10 cellular contexts compared by ENCODE assay signal in genomic region chr21:14527690-14528652, GRCh38. TPM values are rescaled to one million over a fixed set of nuclear protein-coding genes. Genes with fewer than 3 reads are reported as not detected.
DNase-seq lines count a peak whose midpoint lies in the region; ATAC-seq, FAIRE-seq and TF ChIP-seq lines count a peak whose summit lies in the region.
"Had no signal": no experiment of that assay in that cellular context is flagged by ENCODE, and none has a peak within 500 bp of the region (broad histone marks: within the 10 kb centered on the region; RNA-seq: fewer than 3 reads in every experiment).

No MANE protein-coding gene starts in this region.

- peaks cover 61% of the 10 kb centered on the region for H3K4me1 Mint-ChIP-seq in T-helper 1 cell treated with Interleukin-12 subunit alpha and Interleukin-12 subunit beta and Interleukin-4 antibody, amounts not matched to agents 30 μg/mL and 1 μg/mL, for 36 hours (ENCODE audit: low read depth)
- peaks cover 51% of the 10 kb centered on the region for H3K4me1 Mint-ChIP-seq in glutamatergic neuron (ENCODE audit: low read depth, unreplicated experiment)

- no peaks in the 10 kb centered on the region for H3K9me3 Mint-ChIP-seq in T-helper 1 cell treated with Interleukin-12 subunit alpha and Interleukin-12 subunit beta and Interleukin-4 antibody, amounts not matched to agents 30 μg/mL and 1 μg/mL, for 36 hours
- peaks cover 6% of the 10 kb centered on the region for H3K9me3 Mint-ChIP-seq in glutamatergic neuron (ENCODE audit: unreplicated experiment)

- peak overlapping the region; percentile 72 for H3K4me3 Mint-ChIP-seq in T-helper 1 cell treated with Interleukin-12 subunit alpha and Interleukin-12 subunit beta and Interleukin-4 antibody, amounts not matched to agents 30 μg/mL and 1 μg/mL, for 36 hours
- H3K4me3 Mint-ChIP-seq in glutamatergic neuron (ENCODE audit: unreplicated experiment), result peak overlapping the region; percentile 1

- no peak for ATAC-seq in HG03045 (IDR thresholded peaks at IDR 0.05; ENCODE audit: unreplicated experiment)
- ATAC-seq: gastrocnemius medialis had no signal

- DNase-seq in AML-193 (lab: John Stamatoyannopoulos, UW), result peak; percentile 49 to 69
- DNase-seq in glutamatergic neuron, result peak; percentile 36
- DNase-seq in G401 (ENCODE audit: low spot score), result no peak
- DNase-seq in SW 1271 (lab: John Stamatoyannopoulos, UW), result no peak
- no peak for DNase-seq in HPDE6-E6E7 (ENCODE audit: extremely low spot score)
- DNase-seq: gastrocnemius medialis had no signal

- TF ChIP-seq CTCF in glutamatergic neuron (IDR thresholded peaks at IDR 0.05; ENCODE audit: partially characterized antibody, unreplicated experiment), result no peak

- in situ Hi-C loops in G401 (cut with HindIII; ENCODE audit: low sequenced_read_pairs), result no loop called here

- FAIRE-seq in G401.6 (lab: Jason Lieb, UNC), result peak; percentile 50

- H3K27ac Mint-ChIP-seq in T-helper 1 cell treated with Interleukin-12 subunit alpha and Interleukin-12 subunit beta and Interleukin-4 antibody, amounts not matched to agents 30 μg/mL and 1 μg/mL, for 36 hours, result peak overlapping the region; percentile 87
- peak overlapping the region; percentile 67 for H3K27ac Mint-ChIP-seq in glutamatergic neuron (ENCODE audit: unreplicated experiment)

- peaks cover 35% of the 10 kb centered on the region for H3K36me3 Mint-ChIP-seq in T-helper 1 cell treated with Interleukin-12 subunit alpha and Interleukin-12 subunit beta and Interleukin-4 antibody, amounts not matched to agents 30 μg/mL and 1 μg/mL, for 36 hours (ENCODE audit: low read depth)
- no peaks in the 10 kb centered on the region for H3K36me3 Mint-ChIP-seq in glutamatergic neuron (ENCODE audit: unreplicated experiment)

- H3K27me3 Mint-ChIP-seq in T-helper 1 cell treated with Interleukin-12 subunit alpha and Interleukin-12 subunit beta and Interleukin-4 antibody, amounts not matched to agents 30 μg/mL and 1 μg/mL, for 36 hours (ENCODE audit: low read depth), result no peaks in the 10 kb centered on the region
- peaks cover 2% of the 10 kb centered on the region for H3K27me3 Mint-ChIP-seq in glutamatergic neuron (ENCODE audit: unreplicated experiment)

RNA-seq across cellular contexts. Expression of gene SAMSN1, which starts 18.1 kb away (rescaled TPM):
- total RNA-seq in glutamatergic neuron (ENCODE audit: unreplicated experiment), result 28.3 TPM
- not detected in 2 replicates for total RNA-seq in G401 (2014; rRNA removed; shearing (Covaris generic))
- total RNA-seq: SJSA1 had no signal

Comparison
In these comparisons a context has a peak if more than half of its experiments do, and no peak if none do; other contexts are left out.
1. DNase-seq: peak in AML-193 (2 of 2) and glutamatergic neuron (single experiment); none in G401 (single experiment), SW 1271 (0 of 2) and HPDE6-E6E7 (single experiment).
2. RNA of gene SAMSN1, which starts 18.1 kb away (total RNA-seq): 28.3 TPM in glutamatergic neuron (single experiment); not detected in G401; every median in the first group is over 10 times any median in the second.